26 cellular contexts compared by ENCODE assay signal in the genomic region with DNA sequence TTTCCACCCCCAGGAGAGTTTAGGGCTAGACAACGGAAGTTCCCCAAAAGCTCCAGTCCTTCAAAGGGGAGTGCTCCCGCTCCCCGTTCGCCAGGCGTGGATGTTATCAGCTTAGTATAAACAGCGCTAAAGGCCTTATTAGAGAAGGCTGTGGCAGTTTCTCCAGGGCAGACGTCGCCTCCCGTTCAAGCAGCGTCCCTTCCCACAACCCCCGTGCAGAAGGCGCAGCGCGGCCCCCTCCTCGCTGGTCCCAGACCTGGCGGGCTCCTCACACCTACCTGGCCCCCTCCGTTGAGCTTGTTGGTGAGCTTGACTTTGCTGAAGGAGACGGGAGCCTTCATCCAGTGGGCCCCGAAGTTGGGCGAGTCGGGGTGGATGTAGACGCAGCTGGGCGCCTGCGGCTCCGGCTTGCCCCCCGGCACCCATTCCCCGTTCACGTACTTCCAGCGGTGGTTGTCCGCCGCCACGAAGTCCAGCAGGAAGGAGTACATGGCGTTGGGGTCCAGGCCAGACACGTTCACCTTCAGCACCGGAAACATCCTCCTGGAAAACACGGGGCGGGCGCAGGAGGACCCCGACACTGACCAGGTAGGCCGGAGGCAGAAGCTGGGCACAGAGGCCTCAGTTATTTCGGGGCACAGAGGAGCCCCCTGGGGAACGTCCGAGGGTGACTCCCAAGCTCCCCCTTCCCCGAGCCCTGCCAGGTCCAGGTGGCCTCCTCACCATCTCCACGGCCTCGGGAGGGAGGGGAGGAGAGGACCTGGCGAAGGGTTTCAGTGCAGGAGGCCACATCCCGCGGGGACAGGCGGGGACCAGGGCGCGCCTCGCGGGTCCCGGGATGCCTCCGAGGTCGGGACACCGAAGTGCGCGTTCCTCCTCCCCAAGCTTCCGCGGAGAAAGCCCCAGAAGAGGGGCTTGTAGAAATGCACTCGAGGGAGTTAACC. TPM values are rescaled to one million over a fixed set of nuclear protein-coding genes. Genes with fewer than 3 reads are reported as not detected.
DNase-seq lines count a peak whose midpoint lies in the region; ATAC-seq and TF ChIP-seq lines count a peak whose summit lies in the region.
"Had no signal": no experiment of that assay in that cellular context is flagged by ENCODE, and none has a peak within 500 bp of the region (broad histone marks: within the 10 kb centered on the region; RNA-seq: fewer than 3 reads in every experiment).

No MANE protein-coding gene starts in this region.

- no peaks in the 10 kb centered on the region for H3K9me3 Mint-ChIP-seq in activated CD8-positive, alpha-beta memory T cell treated with anti-CD3 and anti-CD28 coated beads, Interleukin-2, amount 10 ng/mL, durations not matched to agents 7 days and 5 days (ENCODE audit: low read depth)
- no peaks in the 10 kb centered on the region for H3K9me3 Mint-ChIP-seq in endothelial cell (ENCODE audit: unreplicated experiment)
- peaks cover 0 to 5% (median 0%) of the 10 kb centered on the region in 7 donors for H3K9me3 Mint-ChIP-seq in naive B cell

- CTCF ChIA-PET in activated CD8-positive, alpha-beta memory T cell treated with anti-CD3 and anti-CD28 coated beads, Interleukin-2, amount 10 ng/mL, durations not matched to agents 7 days and 5 days (lab: Charles Lee), result no interaction called here

- H3K36me3 ChIP-seq in tibial artery, result no peaks in the 10 kb centered on the region
- H3K36me3 ChIP-seq: upper lobe of right lung had no signal

- peaks cover 0 to 29% (median 18%) of the 10 kb centered on the region in 4 donors for H3K4me1 ChIP-seq in tibial artery

- no peaks in the 10 kb centered on the region for H3K9me3 ChIP-seq in tibial artery
- H3K9me3 ChIP-seq: upper lobe of right lung had no signal

- peaks cover 6% of the 10 kb centered on the region for H3K4me1 Mint-ChIP-seq in activated CD8-positive, alpha-beta memory T cell treated with anti-CD3 and anti-CD28 coated beads, Interleukin-2, amount 10 ng/mL, durations not matched to agents 7 days and 5 days
- peaks cover 28% of the 10 kb centered on the region for H3K4me1 Mint-ChIP-seq in endothelial cell (ENCODE audit: unreplicated experiment)
- H3K4me1 Mint-ChIP-seq in naive B cell, result peaks cover 24 to 40% (median 40%) of the 10 kb centered on the region in 3 donors

- no peak overlapping the region for H3K27ac ChIP-seq in tibial artery
- H3K27ac ChIP-seq: upper lobe of right lung had no signal

- intact Hi-C loops in tibial artery (cut with DNase I; ENCODE audit: low total_unique reads), result no loop called here

- peaks cover 66% of the 10 kb centered on the region for H3K27me3 Mint-ChIP-seq in activated CD8-positive, alpha-beta memory T cell treated with anti-CD3 and anti-CD28 coated beads, Interleukin-2, amount 10 ng/mL, durations not matched to agents 7 days and 5 days
- H3K27me3 Mint-ChIP-seq in endothelial cell (ENCODE audit: unreplicated experiment) (peaks cover 12% of the 10 kb centered on the region), naive B cell (peaks cover 33 to 60% (median 58%) of the 10 kb centered on the region in 3 donors)

- H3K4me3 ChIP-seq in tibial artery, result no peak overlapping the region
- H3K4me3 ChIP-seq: lung, upper lobe of right lung had no signal

- no peak overlapping the region for H3K4me3 Mint-ChIP-seq in activated CD8-positive, alpha-beta memory T cell treated with anti-CD3 and anti-CD28 coated beads, Interleukin-2, amount 10 ng/mL, durations not matched to agents 7 days and 5 days
- peak overlapping the region; percentile 71 for H3K4me3 Mint-ChIP-seq in endothelial cell (ENCODE audit: unreplicated experiment)
- H3K4me3 Mint-ChIP-seq in naive B cell, result peak overlapping the region; percentile 22 to 91 (median 60)

- DNase-seq in activated CD8-positive, alpha-beta memory T cell treated with anti-CD3 and anti-CD28 coated beads, Interleukin-2, amount 10 ng/mL, durations not matched to agents 7 days and 5 days, result no peak
- no peak for DNase-seq in activated CD8-positive, alpha-beta memory T cell treated with anti-CD3 and anti-CD28 coated beads, Interleukin-2, amount 50 U/mL, for 48 hours
- DNase-seq in endothelial cell (ENCODE audit: low spot score) (no peak), naive B cell (no peak), tibial artery (no peak)
- DNase-seq: activated CD4-positive, alpha-beta T cell treated with anti-CD3 and anti-CD28 coated beads for 4 hours; activated gamma-delta T cell treated with Interleukin-2 at 50 U/mL for 16 hours; Calu3; central memory CD4-positive, alpha-beta T cell; effector memory CD4-positive, alpha-beta T cell; NCI-H1417; NCI-H2171; NCI-H748 treated with DMSO at 0.1 percent for 48 hours; OCI-M1; SHP77; stimulated activated CD4-positive, alpha-beta T cell treated with anti-CD3 and anti-CD28 coated beads, Interleukin-4, amount 100 ng/mL, for 24 hours; upper lobe of right lung had no signal

- peak overlapping the region; percentile 40 for H3K27ac Mint-ChIP-seq in activated CD8-positive, alpha-beta memory T cell treated with anti-CD3 and anti-CD28 coated beads, Interleukin-2, amount 10 ng/mL, durations not matched to agents 7 days and 5 days
- H3K27ac Mint-ChIP-seq in endothelial cell (ENCODE audit: unreplicated experiment), result no peak overlapping the region
- no peak overlapping the region for H3K27ac Mint-ChIP-seq in naive B cell

- peaks cover 0 to 71% of the 10 kb centered on the region in 2 donors for H3K27me3 ChIP-seq in tibial artery

- no peaks in the 10 kb centered on the region for H3K36me3 Mint-ChIP-seq in activated CD8-positive, alpha-beta memory T cell treated with anti-CD3 and anti-CD28 coated beads, Interleukin-2, amount 10 ng/mL, durations not matched to agents 7 days and 5 days
- H3K36me3 Mint-ChIP-seq in endothelial cell (ENCODE audit: low read depth, unreplicated experiment) (peaks cover 7% of the 10 kb centered on the region), naive B cell (peaks cover 0 to 6% of the 10 kb centered on the region in 2 donors)

- TF ChIP-seq CTCF in endothelial cell (IDR thresholded peaks at IDR 0.05; ENCODE audit: unreplicated experiment) (no peak), tibial artery (IDR thresholded peaks at IDR 0.05) (no peak)

- no peak for ATAC-seq in activated CD8-positive, alpha-beta memory T cell treated with anti-CD3 and anti-CD28 coated beads, Interleukin-2, amount 10 ng/mL, durations not matched to agents 7 days and 5 days
- ATAC-seq in naive B cell (ENCODE audit: low read depth in 2 of 2) (no peak), GM18498 (IDR thresholded peaks at IDR 0.05; ENCODE audit: unreplicated experiment) (no peak), GM19397 (IDR thresholded peaks at IDR 0.05; ENCODE audit: unreplicated experiment) (no peak), GM21390 (IDR thresholded peaks at IDR 0.05; ENCODE audit: unreplicated experiment) (no peak)

RNA-seq across cellular contexts. Expression of a gene that starts 1.1 kb away (rescaled TPM):
- total RNA-seq in activated CD8-positive, alpha-beta memory T cell treated with anti-CD3 and anti-CD28 coated beads, Interleukin-2, amount 10 ng/mL, durations not matched to agents 7 days and 5 days, result not detected
- 44.8 TPM for total RNA-seq in endothelial cell (ENCODE audit: unreplicated experiment)
- not detected for polyA plus RNA-seq in naive B cell (ENCODE audit: low read depth in 6 of 6)
- total RNA-seq: A172, Calu3, fibroblast of lung, lung, pulmonary artery endothelial cell, upper lobe of right lung had no signal
- polyA plus RNA-seq: BJ, fibroblast of lung, keratinocyte, lung had no signal

Comparison
In these comparisons a context has a peak if more than half of its experiments do, and no peak if none do; other contexts are left out.
1. RNA of a gene that starts 1.1 kb away (total RNA-seq): 44.8 TPM in endothelial cell (single experiment); not detected in activated CD8-positive, alpha-beta memory T cell treated with anti-CD3 and anti-CD28 coated beads, Interleukin-2, amount 10 ng/mL, durations not matched to agents 7 days and 5 days; every median in the first group is over 10 times any median in the second.